2 cellular contexts compared by ENCODE assay signal in the genomic region with DNA sequence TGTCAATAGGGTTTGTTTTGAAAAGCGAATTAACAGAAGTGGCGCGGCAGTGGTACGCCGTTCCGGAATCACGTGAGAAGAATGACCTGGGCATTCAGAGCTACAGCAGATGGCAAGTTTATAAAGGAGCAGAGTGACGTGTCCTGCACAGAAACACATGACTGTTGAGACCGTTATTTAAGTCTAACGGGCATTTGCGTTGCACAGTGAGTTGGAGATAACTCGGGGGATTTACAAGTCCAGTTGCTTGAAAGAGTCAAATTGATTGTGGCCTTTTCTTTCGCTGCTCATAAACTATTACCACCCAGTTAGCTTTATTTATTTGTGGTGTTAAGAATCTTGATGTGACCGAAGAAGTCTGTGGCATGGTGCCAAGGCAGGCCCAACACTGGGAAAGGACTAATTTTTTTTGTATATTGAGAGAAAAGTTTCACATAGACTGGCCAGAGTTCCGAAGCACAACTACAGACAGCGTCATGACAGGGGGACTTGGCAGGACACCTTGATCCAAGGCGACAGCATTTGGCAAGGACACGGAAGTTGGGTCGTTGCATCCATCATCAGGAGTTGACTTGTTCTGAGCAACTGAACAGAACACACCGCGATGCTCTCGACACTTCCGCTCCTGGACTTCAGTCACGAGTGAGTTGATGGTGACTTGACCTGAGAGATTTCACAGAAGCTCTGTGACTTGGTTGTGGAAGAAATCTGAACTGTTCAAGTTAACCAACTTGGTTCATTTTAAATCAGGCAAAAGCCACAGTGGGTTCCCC.
TF ChIP-seq lines count a peak whose summit lies in the region.

No MANE protein-coding gene starts in this region.

TF ChIP-seq in GM12891, 5 proteins besides CTCF, POLR2A, EP300 and RAD21:
- TF ChIP-seq POLR2AphosphoS5 (IDR thresholded peaks at IDR 0.05; ENCODE audit: low read depth, low read length) (no peak), PAX5 (IDR thresholded peaks at IDR 0.05; ENCODE audit: insufficient read depth, low read length, severe bottlenecking) (no peak), POU2F2 (IDR thresholded peaks at IDR 0.05; ENCODE audit: low read depth, low read length) (no peak), SPI1 (IDR thresholded peaks at IDR 0.05; ENCODE audit: low read depth, low read length) (no peak), TAF1 (IDR thresholded peaks at IDR 0.05; ENCODE audit: low read depth, low read length) (no peak)

TF ChIP-seq in K562, 482 proteins besides CTCF, POLR2A, EP300 and RAD21:
- TF ChIP-seq ZNF592 (IDR thresholded peaks at IDR 0.05): no peak
- peak; percentile 68 for TF ChIP-seq NFIC (IDR thresholded peaks at IDR 0.05)
TF ChIP-seq in K562: peak in this region for 1.
